2 cellular contexts compared by ENCODE assay signal in genomic region chr4:53558981-53559620, GRCh38.
A peak's percentile ranks its signal among the peaks of the same experiment; 100 is the strongest.
TF ChIP-seq lines count a peak whose summit lies in the region.

No MANE protein-coding gene starts in this region.

TF ChIP-seq in SK-N-SH, 30 proteins besides CTCF, POLR2A, EP300 and RAD21:
- TF ChIP-seq TEAD4 (IDR thresholded peaks at IDR 0.05; ENCODE audit: borderline replicate concordance, insufficient read depth) (peak; percentile 23; the same call in 1 of the 2 replicates), TCF12 (IDR thresholded peaks at IDR 0.05) (peak; percentile 42), FOXJ3 (CRISPR knock-in tag; IDR thresholded peaks at IDR 0.05) (no peak)

TF ChIP-seq in neural cell, 6 proteins besides CTCF, POLR2A, EP300 and RAD21:
- no peak for TF ChIP-seq MXI1 (conservative IDR thresholded peaks at IDR 0.05; ENCODE audit: poor library complexity, severe bottlenecking)
